Comparison of ENCODE assay signal across 16 cellular contexts in genomic region chr7:25303380-25304321, GRCh38.
DNase-seq lines count a peak whose midpoint lies in the region; ATAC-seq, FAIRE-seq and TF ChIP-seq lines count a peak whose summit lies in the region.
"Had no signal": no experiment of that assay in that cellular context is flagged by ENCODE, and none has a peak within 500 bp of the region (broad histone marks: within the 10 kb centered on the region; RNA-seq: fewer than 3 reads in every experiment).

No MANE protein-coding gene starts in this region.

- no peak overlapping the region for H4K8ac ChIP-seq in mesenchymal stem cell (ENCODE audit: low read length)

- H3K4me3 Mint-ChIP-seq in activated CD4-positive, alpha-beta T cell treated with anti-CD3 and anti-CD28 coated beads for 36 hours = no peak overlapping the region
- H3K4me3 Mint-ChIP-seq: activated CD8-positive, alpha-beta T cell treated with anti-CD3 and anti-CD28 coated beads, Interleukin-2, amount 10 ng/mL, durations not matched to agents 7 days and 5 days had no signal

- peak overlapping the region in 1 of 2 experiments; percentile 11 for H3K18ac ChIP-seq in mesenchymal stem cell (ENCODE audit: low read depth in 1 of 2, low read length in 2 of 2)

- H3K14ac ChIP-seq in mesenchymal stem cell (ENCODE audit: low read length in 2 of 2) = no peak overlapping the region

- peak overlapping the region; percentile 18 to 68 (median 47) for H3K27ac ChIP-seq in esophagus muscularis mucosa (replicated peaks in 1 of 4)
- peak overlapping the region; percentile 38 for H3K27ac ChIP-seq in mesenchymal stem cell (ENCODE audit: low read length, poor library complexity, severe bottlenecking)
- H3K27ac ChIP-seq: upper lobe of left lung had no signal

- peaks cover 0 to 30% (median 23%) of the 10 kb centered on the region in 4 donors for H3K4me1 ChIP-seq in esophagus muscularis mucosa
- H3K4me1 ChIP-seq in mesenchymal stem cell (ENCODE audit: control insufficient read depth, insufficient read depth, low read depth, low read length) = no peaks in the 10 kb centered on the region

- H2AK5ac ChIP-seq in mesenchymal stem cell (ENCODE audit: low read length, severe bottlenecking) = no peak overlapping the region

- peaks cover 8% of the 10 kb centered on the region for H3K27me3 Mint-ChIP-seq in activated CD4-positive, alpha-beta T cell treated with anti-CD3 and anti-CD28 coated beads for 36 hours

- H3K23ac ChIP-seq in mesenchymal stem cell (ENCODE audit: low read length in 2 of 2) = no peak overlapping the region

- H3K4me2 ChIP-seq in mesenchymal stem cell (ENCODE audit: low read length, poor library complexity, severe bottlenecking) = no peak overlapping the region

- WGBS in esophagus muscularis mucosa = 38% methylated on average over 4 of the region's 4 CpGs
- WGBS in mesenchymal stem cell = 100% methylated on average over 2 of the region's 4 CpGs

- no peak for FAIRE-seq in D721Med (lab: Jason Lieb, UNC)
- FAIRE-seq: GM12891 had no signal

- no peak overlapping the region for H2BK5ac ChIP-seq in mesenchymal stem cell (ENCODE audit: low read depth, low read length, poor library complexity, severe bottlenecking)

- peak overlapping the region; percentile 61 for H2AFZ ChIP-seq in mesenchymal stem cell (ENCODE audit: low read depth, low read length)

- no peaks in the 10 kb centered on the region for H3K4me1 Mint-ChIP-seq in activated CD4-positive, alpha-beta T cell treated with anti-CD3 and anti-CD28 coated beads for 36 hours

- DNase-seq in AG10803 (ENCODE audit: low read depth) (peak; percentile 83), M059J (ENCODE audit: low read depth) (peak; percentile 15), esophagus muscularis mucosa (ENCODE audit: extremely low spot score) (no peak), mesenchymal stem cell (peak; percentile 62), AG08395 (ENCODE audit: low spot score) (no peak), D721Med (ENCODE audit: insufficient read length, low spot score) (no peak)
- no peak for DNase-seq in activated CD4-positive, alpha-beta T cell treated with anti-CD3 and anti-CD28 coated beads for 36 hours
- DNase-seq: activated CD8-positive, alpha-beta T cell treated with anti-CD3 and anti-CD28 coated beads, Interleukin-2, amount 10 ng/mL, durations not matched to agents 7 days and 5 days; activated gamma-delta T cell; cerebellar nuclear complex; DMS153; left colon; NCI-H2227 treated with DMSO at 0.1 percent for 48 hours; upper lobe of left lung had no signal

- H2BK120ac ChIP-seq in mesenchymal stem cell (ENCODE audit: low read depth, low read length) = no peak overlapping the region

- no peak for TF ChIP-seq EP300 in esophagus muscularis mucosa (IDR thresholded peaks at IDR 0.05)

- no peak overlapping the region for H4K91ac ChIP-seq in mesenchymal stem cell (ENCODE audit: low read length)

- no peak overlapping the region for H3K4ac ChIP-seq in mesenchymal stem cell (ENCODE audit: low read depth in 1 of 2, low read length in 2 of 2)

- CTCF ChIA-PET in activated CD4-positive, alpha-beta T cell treated with anti-CD3 and anti-CD28 coated beads for 36 hours (lab: Charles Lee) = interaction anchor here (0.7 to 1.2 kb wide), 4 partner anchors 8 to 150 kb away, joined by 3 read pairs; no protein-coding TSS in a partner anchor

- no peaks in the 10 kb centered on the region for H3K9me3 Mint-ChIP-seq in activated CD4-positive, alpha-beta T cell treated with anti-CD3 and anti-CD28 coated beads for 36 hours (ENCODE audit: low read depth)

- ATAC-seq in activated CD4-positive, alpha-beta T cell treated with anti-CD3 and anti-CD28 coated beads for 36 hours = no peak
- ATAC-seq in HG03565 (IDR thresholded peaks at IDR 0.05; ENCODE audit: unreplicated experiment) = no peak
- ATAC-seq: activated CD8-positive, alpha-beta T cell treated with anti-CD3 and anti-CD28 coated beads, Interleukin-2, amount 10 ng/mL, durations not matched to agents 7 days and 5 days; left colon had no signal

- no peak overlapping the region for H2BK15ac ChIP-seq in mesenchymal stem cell (ENCODE audit: low read depth, poor library complexity, severe bottlenecking)

- no peaks in the 10 kb centered on the region for H3K79me1 ChIP-seq in mesenchymal stem cell (replicated peaks; ENCODE audit: low read length, poor library complexity, severe bottlenecking)

- H3K9ac ChIP-seq in mesenchymal stem cell (ENCODE audit: low read length) = no peak overlapping the region

- no peak overlapping the region for H2BK12ac ChIP-seq in mesenchymal stem cell (ENCODE audit: low read length in 2 of 2)

- H3K36me3 Mint-ChIP-seq in activated CD4-positive, alpha-beta T cell treated with anti-CD3 and anti-CD28 coated beads for 36 hours (ENCODE audit: low read depth) = no peaks in the 10 kb centered on the region

- intact Hi-C loops in esophagus muscularis mucosa (cut with DNase I) = no loop called here
- intact Hi-C loops in activated CD4-positive, alpha-beta T cell treated with anti-CD3 and anti-CD28 coated beads for 36 hours (cut with DNase I, micrococcal nuclease) = no loop called here

- H3K27me3 ChIP-seq in esophagus muscularis mucosa (no peaks in the 10 kb centered on the region), mesenchymal stem cell (ENCODE audit: control insufficient read depth in 1 of 2, insufficient read depth in 1 of 2, low read length in 2 of 2) (no peaks in the 10 kb centered on the region)
- H3K27me3 ChIP-seq: upper lobe of left lung had no signal

- H3K4me3 ChIP-seq in AG10803 (ENCODE audit: low read length) = no peak overlapping the region
- H3K4me3 ChIP-seq in esophagus muscularis mucosa = peak overlapping the region in 2 of 4 donors; percentile 7 to 15
- H3K4me3 ChIP-seq in mesenchymal stem cell (ENCODE audit: insufficient read depth in 1 of 2, low read depth in 1 of 2, low read length in 2 of 2) = no peak overlapping the region
- H3K4me3 ChIP-seq: upper lobe of left lung had no signal

- no peak overlapping the region for H3K27ac Mint-ChIP-seq in activated CD4-positive, alpha-beta T cell treated with anti-CD3 and anti-CD28 coated beads for 36 hours
- H3K27ac Mint-ChIP-seq: activated CD8-positive, alpha-beta T cell treated with anti-CD3 and anti-CD28 coated beads, Interleukin-2, amount 10 ng/mL, durations not matched to agents 7 days and 5 days had no signal

- POLR2A ChIA-PET in activated CD4-positive, alpha-beta T cell treated with anti-CD3 and anti-CD28 coated beads for 36 hours (lab: Charles Lee) = no interaction called here

- H3K9me3 ChIP-seq in esophagus muscularis mucosa (no peaks in the 10 kb centered on the region), mesenchymal stem cell (ENCODE audit: control insufficient read depth, low read length) (no peaks in the 10 kb centered on the region)
- H3K9me3 ChIP-seq: upper lobe of left lung had no signal

- H3K36me3 ChIP-seq in esophagus muscularis mucosa (no peaks in the 10 kb centered on the region), mesenchymal stem cell (ENCODE audit: control insufficient read depth in 1 of 2, insufficient read depth in 2 of 2, low read depth in 1 of 2, low read length in 2 of 2) (no peaks in the 10 kb centered on the region)
- H3K36me3 ChIP-seq: upper lobe of left lung had no signal

- TF ChIP-seq POLR2A in esophagus muscularis mucosa (IDR thresholded peaks at IDR 0.05; ENCODE audit: low read depth) = no peak

- no peak for TF ChIP-seq CTCF in AG10803 (conservative IDR thresholded peaks at IDR 0.05; ENCODE audit: low read length)
- no peak for TF ChIP-seq CTCF in esophagus muscularis mucosa (IDR thresholded peaks at IDR 0.05)
- no peak for TF ChIP-seq CTCF in D721Med (IDR thresholded peaks at IDR 0.05; ENCODE audit: insufficient read depth, missing control alignments)

Comparison
In these comparisons a context has a peak if more than half of its experiments do, and no peak if none do; other contexts are left out.
1. DNase-seq: peak in AG10803 (single experiment), M059J (single experiment) and mesenchymal stem cell (single experiment); none in esophagus muscularis mucosa (single experiment), AG08395 (single experiment), activated CD4-positive, alpha-beta T cell treated with anti-CD3 and anti-CD28 coated beads for 36 hours (single experiment) and D721Med (single experiment).